ENCODE assay signal across 10 cellular contexts in the genomic region with DNA sequence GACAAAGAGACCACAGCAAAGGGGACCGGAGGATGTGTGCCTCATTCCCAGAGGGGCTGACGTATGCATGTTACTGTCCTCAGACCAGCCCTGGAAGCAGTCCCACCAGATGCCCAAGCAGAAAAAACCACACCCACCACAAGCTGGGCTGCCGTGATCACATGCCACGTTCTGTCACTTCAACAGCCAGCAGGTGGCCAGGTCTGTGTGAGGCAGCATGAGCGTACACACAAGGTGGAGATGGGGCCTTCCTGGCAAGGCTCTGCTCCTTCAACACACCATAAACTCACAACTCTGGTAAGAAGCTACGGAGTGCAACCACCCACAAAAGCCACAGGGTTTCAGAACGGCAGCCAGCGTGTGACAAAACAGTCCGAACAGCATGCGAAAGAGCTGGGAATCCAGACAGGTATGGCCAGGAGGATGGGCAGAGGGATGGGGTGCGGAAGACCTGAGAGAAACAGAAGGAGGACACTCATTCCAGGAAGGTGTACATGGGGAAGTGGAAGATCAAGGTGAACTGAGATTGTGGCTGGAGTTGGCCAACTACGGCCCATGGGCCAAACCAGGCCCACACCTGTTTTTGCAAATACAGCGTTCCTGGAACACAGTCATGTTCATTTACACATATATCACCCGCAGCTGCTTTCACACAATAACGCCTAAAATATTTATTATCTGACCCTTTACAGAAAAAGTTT. TPM values are rescaled to one million over a fixed set of nuclear protein-coding genes. Genes with fewer than 3 reads are reported as not detected.
DNase-seq lines count a peak whose midpoint lies in the region; ATAC-seq, FAIRE-seq and TF ChIP-seq lines count a peak whose summit lies in the region.
"Had no signal": no experiment of that assay in that cellular context is flagged by ENCODE, and none has a peak within 500 bp of the region (broad histone marks: within the 10 kb centered on the region; RNA-seq: fewer than 3 reads in every experiment).

No MANE protein-coding gene starts in this region.

- peaks cover 63% of the 10 kb centered on the region for H3K36me3 Mint-ChIP-seq in activated CD4-positive, alpha-beta memory T cell treated with anti-CD3 and anti-CD28 coated beads, Interleukin-2, amount 10 ng/mL, durations not matched to agents 7 days and 5 days (ENCODE audit: low read depth)

- no peaks in the 10 kb centered on the region for H3K9me3 Mint-ChIP-seq in activated CD4-positive, alpha-beta memory T cell treated with anti-CD3 and anti-CD28 coated beads, Interleukin-2, amount 10 ng/mL, durations not matched to agents 7 days and 5 days

- H3K4me3 Mint-ChIP-seq in activated CD4-positive, alpha-beta memory T cell treated with anti-CD3 and anti-CD28 coated beads, Interleukin-2, amount 10 ng/mL, durations not matched to agents 7 days and 5 days, result no peak overlapping the region

- ATAC-seq in HG03521 (IDR thresholded peaks at IDR 0.05; ENCODE audit: unreplicated experiment), result peak; percentile 81
- peak in 7 of 8 donors; percentile 37 to 75 (median 58) for ATAC-seq in heart right ventricle
- peak; percentile 87 for ATAC-seq in stimulated activated naive CD8-positive, alpha-beta T cell treated with anti-CD3 and anti-CD28 coated beads, Interleukin-15, Interleukin-2, amounts not matched to agents 100 U/mL and 50 U/mL, for 24 hours

- peaks cover 48% of the 10 kb centered on the region for H3K4me1 Mint-ChIP-seq in activated CD4-positive, alpha-beta memory T cell treated with anti-CD3 and anti-CD28 coated beads, Interleukin-2, amount 10 ng/mL, durations not matched to agents 7 days and 5 days

- no peak for FAIRE-seq in urothelium cell line (lab: Jason Lieb, UNC)
- FAIRE-seq: endometrium had no signal

- H3K4me3 ChIP-seq in heart right ventricle, result no peak overlapping the region

- no peak overlapping the region for H3K27ac Mint-ChIP-seq in activated CD4-positive, alpha-beta memory T cell treated with anti-CD3 and anti-CD28 coated beads, Interleukin-2, amount 10 ng/mL, durations not matched to agents 7 days and 5 days

- 70 to 80% methylated on average over 15 of the region's 15 CpGs for WGBS in heart right ventricle, 2 donors

- no peaks in the 10 kb centered on the region for H3K27me3 ChIP-seq in heart right ventricle

- CTCF ChIA-PET in activated CD4-positive, alpha-beta memory T cell treated with anti-CD3 and anti-CD28 coated beads, Interleukin-2, amount 10 ng/mL, durations not matched to agents 7 days and 5 days (lab: Charles Lee), result interaction anchor here (0.7 to 5.2 kb wide), 12 partner anchors 9 to 98 kb away, joined by 3 to 49 read pairs (median 4); a partner anchor contains a TSS

- no peaks in the 10 kb centered on the region for H3K9me3 ChIP-seq in heart right ventricle

- H3K27me3 Mint-ChIP-seq in activated CD4-positive, alpha-beta memory T cell treated with anti-CD3 and anti-CD28 coated beads, Interleukin-2, amount 10 ng/mL, durations not matched to agents 7 days and 5 days, result no peaks in the 10 kb centered on the region

- intact Hi-C loops in heart right ventricle (cut with DNase I), result loop anchor here in 5 of 10 donors (1.0 to 10.0 kb wide), 5 partner anchors 25 to 396 kb away; a partner anchor contains a TSS

- POLR2A ChIA-PET in activated CD4-positive, alpha-beta memory T cell treated with anti-CD3 and anti-CD28 coated beads, Interleukin-2, amount 10 ng/mL, durations not matched to agents 7 days and 5 days (lab: Charles Lee), result interaction anchor here (1.1 to 3.1 kb wide), 5 partner anchors 11 to 98 kb away, joined by 3 to 15 read pairs (median 6); a partner anchor contains a TSS

- H3K27ac ChIP-seq in heart right ventricle, result peak overlapping the region in 6 of 10 donors; percentile 10 to 77 (median 44)

- DNase-seq in DMS 273 treated with DMSO at 0.1 percent for 48 hours (lab: John Stamatoyannopoulos, UW) (peak; percentile 31), GM20000 (ENCODE audit: low spot score) (peak; percentile 62), heart right ventricle (peak; percentile 37 to 47), hepatic stellate cell (ENCODE audit: low spot score) (no peak), urothelium cell line (ENCODE audit: low spot score) (no peak)
- DNase-seq in activated CD4-positive, alpha-beta memory T cell treated with anti-CD3 and anti-CD28 coated beads, Interleukin-2, amount 10 ng/mL, durations not matched to agents 7 days and 5 days, result peak; percentile 64
- peak; percentile 64 for DNase-seq in stimulated activated naive CD8-positive, alpha-beta T cell treated with anti-CD3 and anti-CD28 coated beads, Interleukin-15, Interleukin-2, amounts not matched to agents 100 U/mL and 50 U/mL, for 24 hours

- peak; percentile 47 for TF ChIP-seq CTCF in GM20000 (IDR thresholded peaks at IDR 0.05; ENCODE audit: extremely low read depth, missing control alignments)
- TF ChIP-seq CTCF in heart right ventricle (IDR thresholded peaks at IDR 0.05), result peak in 6 of 9 donors; percentile 14 to 38 (median 26)

- H3K36me3 ChIP-seq in heart right ventricle, result peaks cover 0 to 100% (median 76%) of the 10 kb centered on the region in 9 donors

- peaks cover 0 to 44% (median 22%) of the 10 kb centered on the region in 9 donors for H3K4me1 ChIP-seq in heart right ventricle

RNA-seq across cellular contexts. Expression of a gene that starts 27.9 kb away (rescaled TPM):
- 10 to 100 TPM; 46.4 to 50.4 TPM for total RNA-seq in activated CD4-positive, alpha-beta memory T cell treated with anti-CD3 and anti-CD28 coated beads, Interleukin-2, amount 10 ng/mL, durations not matched to agents 7 days and 5 days
- total RNA-seq in heart right ventricle, result 100 to 1,000 TPM in 1 of 10 donors, 10 to 100 TPM in 9; 55.9 to 122 (median 73.5) TPM
- polyA plus RNA-seq in heart right ventricle, result 10 to 100 TPM; 41.4 to 45.1 TPM

RNA-seq across cellular contexts. Expression of a gene that starts 46.2 kb away (rescaled TPM):
- total RNA-seq in activated CD4-positive, alpha-beta memory T cell treated with anti-CD3 and anti-CD28 coated beads, Interleukin-2, amount 10 ng/mL, durations not matched to agents 7 days and 5 days, result not detected
- 1 to 10 TPM in 2 of 10 donors, under 1 TPM in 1, not detected in 7; 0.45 to 5.1 (median 1.2) TPM for total RNA-seq in heart right ventricle
- polyA plus RNA-seq in heart right ventricle, result 10 to 100 TPM in 1 of 2 donors, not detected in 1; 30.8 TPM
- total RNA-seq: subcutaneous adipose tissue had no signal

RNA-seq across cellular contexts. Expression of a gene that starts 56.1 kb away (rescaled TPM):
- 10 to 100 TPM; 15.2 to 16.3 TPM for total RNA-seq in activated CD4-positive, alpha-beta memory T cell treated with anti-CD3 and anti-CD28 coated beads, Interleukin-2, amount 10 ng/mL, durations not matched to agents 7 days and 5 days
- 10 to 100 TPM; 19.4 to 38.5 (median 25.3) TPM for total RNA-seq in heart right ventricle
- polyA plus RNA-seq in heart right ventricle, result 10 to 100 TPM in 1 of 2 donors, 1 to 10 TPM in 1; 9.9 to 13.7 TPM

RNA-seq across cellular contexts. Expression of a gene that starts 56.3 kb away (rescaled TPM):
- not detected for total RNA-seq in activated CD4-positive, alpha-beta memory T cell treated with anti-CD3 and anti-CD28 coated beads, Interleukin-2, amount 10 ng/mL, durations not matched to agents 7 days and 5 days
- total RNA-seq in heart right ventricle, result under 1 TPM in 3 of 10 donors, not detected in 7; 0.23 to 0.54 (median 0.28) TPM
- 1 to 10 TPM in 1 of 2 donors, under 1 TPM in 1; 0.33 to 2.6 TPM for polyA plus RNA-seq in heart right ventricle

Comparison
In these comparisons a context has a peak if more than half of its experiments do, and no peak if none do; other contexts are left out.
1. DNase-seq: peak in DMS 273 treated with DMSO at 0.1 percent for 48 hours (single experiment), GM20000 (single experiment), activated CD4-positive, alpha-beta memory T cell treated with anti-CD3 and anti-CD28 coated beads, Interleukin-2, amount 10 ng/mL, durations not matched to agents 7 days and 5 days (single experiment), heart right ventricle (2 of 2) and stimulated activated naive CD8-positive, alpha-beta T cell treated with anti-CD3 and anti-CD28 coated beads, Interleukin-15, Interleukin-2, amounts not matched to agents 100 U/mL and 50 U/mL, for 24 hours (single experiment); none in hepatic stellate cell (single experiment) and urothelium cell line (single experiment).
2. Peak in every context shown above with its lines, with median percentiles within 50 percentile points of each other: ATAC-seq.